Comparison of ENCODE assay signal across 2 cellular contexts in genomic region chr3:134464693-134465385, GRCh38.
TF ChIP-seq lines count a peak whose summit lies in the region.

No MANE protein-coding gene starts in this region.

TF ChIP-seq in liver, 16 proteins besides CTCF, POLR2A, EP300 and RAD21:
- no peak for TF ChIP-seq ZBTB33 (IDR thresholded peaks at IDR 0.05)
- TF ChIP-seq MAX (IDR thresholded peaks at IDR 0.05): no peak
- TF ChIP-seq HNF4A (conservative IDR thresholded peaks at IDR 0.05): no peak
- no peak for TF ChIP-seq RXRA (IDR thresholded peaks at IDR 0.05)
- no peak for TF ChIP-seq ATF3 (IDR thresholded peaks at IDR 0.05)
- TF ChIP-seq GABPA (IDR thresholded peaks at IDR 0.05 in 1 of 2, conservative IDR thresholded peaks at IDR 0.05 in 1 of 2): no peak
- TF ChIP-seq REST (IDR thresholded peaks at IDR 0.05): no peak
- TF ChIP-seq EGR1 (IDR thresholded peaks at IDR 0.05; ENCODE audit: low read depth in 2 of 2): no peak
- TF ChIP-seq HNF4G (IDR thresholded peaks at IDR 0.05): no peak
TF ChIP-seq in liver: peak in this region for 0.

TF ChIP-seq in HepG2, 621 proteins besides CTCF, POLR2A, EP300 and RAD21:
- TF ChIP-seq ZNF251 (CRISPR knock-in tag; IDR thresholded peaks at IDR 0.05) (no peak), CHD2 (IDR thresholded peaks at IDR 0.05; ENCODE audit: low read depth, low read length) (no peak), ARHGAP35 (CRISPR knock-in tag; IDR thresholded peaks at IDR 0.05; ENCODE audit: borderline replicate concordance) (no peak), ZNF282 (IDR thresholded peaks at IDR 0.05; ENCODE audit: partially characterized antibody) (no peak), ZNF83 (CRISPR knock-in tag; IDR thresholded peaks at IDR 0.05; ENCODE audit: borderline replicate concordance) (no peak), ARNT2 (CRISPR knock-in tag; IDR thresholded peaks at IDR 0.05; ENCODE audit: low read depth) (no peak), NKX3-1 (CRISPR knock-in tag; IDR thresholded peaks at IDR 0.05) (no peak), CREB1 (IDR thresholded peaks at IDR 0.05) (no peak), CREB1 (CRISPR knock-in tag; IDR thresholded peaks at IDR 0.05) (no peak), ZNF605 (CRISPR knock-in tag; IDR thresholded peaks at IDR 0.05) (no peak), HNF4A (CRISPR knock-in tag; IDR thresholded peaks at IDR 0.05) (no peak), ZNF230 (CRISPR knock-in tag; IDR thresholded peaks at IDR 0.05) (no peak), ZNF546 (CRISPR knock-in tag; conservative IDR thresholded peaks at IDR 0.05) (no peak), ZZZ3 (CRISPR knock-in tag; IDR thresholded peaks at IDR 0.05; ENCODE audit: borderline replicate concordance) (no peak), SP5 (CRISPR knock-in tag; IDR thresholded peaks at IDR 0.05; ENCODE audit: borderline replicate concordance, low read depth) (no peak), LBX2 (CRISPR knock-in tag; IDR thresholded peaks at IDR 0.05; ENCODE audit: borderline replicate concordance) (no peak), ZNF331 (CRISPR knock-in tag; IDR thresholded peaks at IDR 0.05) (no peak), ZNF597 (CRISPR knock-in tag; IDR thresholded peaks at IDR 0.05) (no peak)
